Comparison of ENCODE assay signal across 1 cellular context in genomic region chr17:14089179-14089578, GRCh38.
TF ChIP-seq lines count a peak whose summit lies in the region.

No MANE protein-coding gene starts in this region.

TF ChIP-seq in IMR-90, 13 proteins besides CTCF, POLR2A, EP300 and RAD21 (continued from another document):
- TF ChIP-seq RCOR1 (IDR thresholded peaks at IDR 0.05; ENCODE audit: insufficient replicate concordance, low read length) (no peak), CHD1 (IDR thresholded peaks at IDR 0.05; ENCODE audit: low read depth, low read length) (no peak), NFE2L2 (IDR thresholded peaks at IDR 0.05; ENCODE audit: low read depth, low read length) (no peak), MXI1 (IDR thresholded peaks at IDR 0.05; ENCODE audit: borderline replicate concordance, low read depth, low read length) (no peak), FOS (IDR thresholded peaks at IDR 0.05; ENCODE audit: low read depth, low read length) (no peak), CEBPB (IDR thresholded peaks at IDR 0.05; ENCODE audit: low read depth, low read length) (no peak)
